In the genomic region with DNA sequence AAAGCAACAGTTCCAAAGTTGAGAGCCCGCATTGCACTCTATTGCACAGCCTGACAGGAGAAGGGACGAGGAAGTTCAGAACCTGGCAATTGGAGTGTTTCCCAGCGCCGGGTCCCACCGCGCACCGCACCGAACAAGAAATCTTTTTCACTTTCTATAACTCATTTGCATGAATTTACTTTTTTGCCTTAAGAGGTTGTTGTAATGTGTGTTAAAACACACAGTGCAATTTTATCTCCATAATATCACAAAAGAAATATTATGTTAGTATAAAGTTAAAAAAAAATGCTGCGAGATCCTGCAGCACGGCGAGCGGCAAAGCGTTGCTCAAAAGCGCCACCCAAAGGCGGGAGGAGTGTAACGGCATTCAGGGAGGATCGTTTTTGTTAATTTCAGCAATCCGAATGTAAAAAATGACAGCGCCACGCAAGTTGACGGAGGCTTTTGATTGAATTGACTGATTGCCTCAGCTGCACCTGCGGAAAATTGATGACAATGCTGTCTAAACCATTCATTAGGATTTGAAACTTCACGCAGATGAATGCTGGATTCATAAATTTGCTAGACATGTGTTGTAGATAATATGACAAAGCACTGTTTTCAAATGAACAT, we compare ENCODE assay signal across 8 cellular contexts.
DNase-seq lines count a peak whose midpoint lies in the region; ATAC-seq and TF ChIP-seq lines count a peak whose summit lies in the region.

No MANE protein-coding gene starts in this region.

- no peak overlapping the region for H2AK5ac ChIP-seq in mesendoderm (ENCODE audit: low read length)

- no peak overlapping the region for H4K5ac ChIP-seq in mesendoderm (ENCODE audit: low read length)

- in situ Hi-C loops in G401 (cut with HindIII; ENCODE audit: low sequenced_read_pairs) = no loop called here

- H3K9me3 ChIP-seq in duodenal mucosa (ENCODE audit: control insufficient read depth in 1 of 2, low read length in 2 of 2) (no peaks in the 10 kb centered on the region), upper lobe of left lung (no peaks in the 10 kb centered on the region)

- peak overlapping the region; percentile 38 to 41 for H3K4me3 ChIP-seq in duodenal mucosa (ENCODE audit: low read depth in 1 of 2, low read length in 2 of 2)
- H3K4me3 ChIP-seq in mesendoderm (ENCODE audit: low read length) = no peak overlapping the region
- H3K4me3 ChIP-seq in upper lobe of left lung = peak overlapping the region; percentile 16 to 43 (median 30)

- no peak overlapping the region for H2BK5ac ChIP-seq in mesendoderm (ENCODE audit: low read length)

- H3K27ac ChIP-seq in duodenal mucosa (ENCODE audit: low read depth, low read length) (no peak overlapping the region), mesendoderm (ENCODE audit: low read depth, low read length) (no peak overlapping the region), upper lobe of left lung (no peak overlapping the region)

- no peak overlapping the region for H3K18ac ChIP-seq in mesendoderm (ENCODE audit: low read length)

- no peak overlapping the region for H2BK120ac ChIP-seq in mesendoderm (ENCODE audit: low read depth, low read length)

- no peak overlapping the region for H2BK15ac ChIP-seq in mesendoderm (replicated peaks; ENCODE audit: low read depth)

- peak in 1 of 2 donors; percentile 63 for ATAC-seq in upper lobe of left lung (ENCODE audit: low FRiP score in 2 of 2)
- ATAC-seq in HG03135 (IDR thresholded peaks at IDR 0.05; ENCODE audit: unreplicated experiment) = no peak
- ATAC-seq in GM21447 (IDR thresholded peaks at IDR 0.05; ENCODE audit: unreplicated experiment) = no peak

- TF ChIP-seq EP300 in upper lobe of left lung (IDR thresholded peaks at IDR 0.05) = no peak

- no peaks in the 10 kb centered on the region for H3K79me1 ChIP-seq in mesendoderm (ENCODE audit: low read length)

- no CpG with 5 or more reads among the region's 23 CpGs for whole genome bisulfite sequencing in mesendoderm (ENCODE audit: extremely low coverage, insufficient coverage, low lambda C conversion rate)
- WGBS in upper lobe of left lung, 2 donors = 1% methylated on average over 23 of the region's 23 CpGs

- H3K4me1 ChIP-seq in duodenal mucosa (ENCODE audit: control insufficient read depth in 1 of 2, insufficient read depth in 2 of 2, low read length in 2 of 2) = peaks cover 0 to 4% of the 10 kb centered on the region in 2 donors
- H3K4me1 ChIP-seq in mesendoderm (ENCODE audit: control insufficient read depth, low read depth, low read length) = no peaks in the 10 kb centered on the region
- peaks cover 0 to 7% (median 4%) of the 10 kb centered on the region in 4 donors for H3K4me1 ChIP-seq in upper lobe of left lung

- no peak overlapping the region for H4K8ac ChIP-seq in mesendoderm (ENCODE audit: low read depth, low read length)

- no peak overlapping the region for H3K9ac ChIP-seq in duodenal mucosa (ENCODE audit: low read depth in 1 of 2, low read length in 2 of 2)
- H3K9ac ChIP-seq in mesendoderm (ENCODE audit: low read length) = no peak overlapping the region

- H3K36me3 ChIP-seq in duodenal mucosa (ENCODE audit: control insufficient read depth in 1 of 2, insufficient read depth in 2 of 2, low read length in 2 of 2) (no peaks in the 10 kb centered on the region), mesendoderm (ENCODE audit: control insufficient read depth, insufficient read depth, low read length) (no peaks in the 10 kb centered on the region), upper lobe of left lung (no peaks in the 10 kb centered on the region)

- DNase-seq in G401 (ENCODE audit: low spot score) (peak; percentile 3), NCI-H1694 treated with DMSO at 0.1 percent for 48 hours (lab: John Stamatoyannopoulos, UW) (peak; percentile 12), mesendoderm (peak; percentile 48), upper lobe of left lung (peak; percentile 39 to 41), SKM-1 (lab: John Stamatoyannopoulos, UW; ENCODE audit: unreplicated experiment) (no peak)

- peak; percentile 45 to 69 (median 56) for TF ChIP-seq CTCF in upper lobe of left lung (IDR thresholded peaks at IDR 0.05)

- H3K79me2 ChIP-seq in mesendoderm (ENCODE audit: control insufficient read depth, insufficient read depth, low read length) = no peaks in the 10 kb centered on the region

- H3K4me2 ChIP-seq in mesendoderm (ENCODE audit: low read length) = peak overlapping the region; percentile 7

- no peak overlapping the region for H3K23ac ChIP-seq in mesendoderm (ENCODE audit: low read length)

- H3K4ac ChIP-seq in mesendoderm (ENCODE audit: low read depth, low read length) = no peak overlapping the region

- H3K27me3 ChIP-seq in duodenal mucosa (ENCODE audit: control insufficient read depth in 1 of 2, insufficient read depth in 2 of 2, low read length in 2 of 2) = peaks cover 4 to 10% of the 10 kb centered on the region in 2 donors
- no peaks in the 10 kb centered on the region for H3K27me3 ChIP-seq in mesendoderm (ENCODE audit: insufficient read depth, low read length, poor library complexity)
- H3K27me3 ChIP-seq in upper lobe of left lung = peaks cover 0 to 3% (median 0%) of the 10 kb centered on the region in 4 donors

- TF ChIP-seq POLR2A in upper lobe of left lung (IDR thresholded peaks at IDR 0.05) = no peak

- H3K56ac ChIP-seq in mesendoderm (ENCODE audit: low read length) = no peak overlapping the region
